In genomic region chr2:218988650-218989049, GRCh38 we compare ENCODE assay signal across 24 cellular contexts. TPM values are rescaled to one million over a fixed set of nuclear protein-coding genes. Genes with fewer than 3 reads are reported as not detected.
"Had no signal": no experiment of that assay in that cellular context is flagged by ENCODE, and none has a peak within 500 bp of the region (broad histone marks: within the 10 kb centered on the region; RNA-seq: fewer than 3 reads in every experiment).

No MANE protein-coding gene starts in this region.

- H3K4me3 ChIP-seq: K562 had no signal

- H3K27ac ChIP-seq: HL-60, KMS-11 had no signal

- H3K9ac ChIP-seq: KMS-11 had no signal

- H3K36me3 Mint-ChIP-seq: IgD-negative memory B cell had no signal

- DNase-seq: Kasumi-1, MM.1S, NCI-H1092 treated with DMSO at 0.1 percent for 48 hours, NCI-H1436, NCI-H187, NCI-H2029, NCI-H2081 treated with DMSO at 0.1 percent for 48 hours, NCI-H2171, NCI-H226, NCI-H446, NCI-H510A, NCI-H524 treated with DMSO at 0.1 percent for 48 hours, NCI-H69, NCI-H774, RPMI8226, SHP77 had no signal

- H3K9me3 Mint-ChIP-seq: IgD-negative memory B cell had no signal

- FAIRE-seq: HTR-8/SVneo, K562, RCC 7860 had no signal

- H3K4me2 ChIP-seq: KMS-11 had no signal

- H3K4me3 Mint-ChIP-seq: IgD-negative memory B cell had no signal

- ATAC-seq: K562 had no signal

- H3K27ac Mint-ChIP-seq: IgD-negative memory B cell had no signal

RNA-seq across cellular contexts. Expression of gene FEV, which starts 3.7 kb away (rescaled TPM):
- total RNA-seq: M059J, SK-MEL-5 had no signal
- polyA plus RNA-seq: IgD-negative memory B cell had no signal

RNA-seq across cellular contexts. Expression of gene CRYBA2, which starts 4.6 kb away (rescaled TPM):
- total RNA-seq: SK-MEL-5 had no signal
- polyA plus RNA-seq: IgD-negative memory B cell had no signal

RNA-seq across cellular contexts. Expression of gene CDK5R2, which starts 29.2 kb away (rescaled TPM):
- polyA plus RNA-seq: IgD-negative memory B cell, K562 had no signal

RNA-seq across cellular contexts. Expression of gene CFAP65, which starts 52.7 kb away (rescaled TPM):
- total RNA-seq: K562, M059J had no signal
- polyA plus RNA-seq: IgD-negative memory B cell, K562 had no signal
